ENCODE assay signal across 2 cellular contexts in the genomic region with DNA sequence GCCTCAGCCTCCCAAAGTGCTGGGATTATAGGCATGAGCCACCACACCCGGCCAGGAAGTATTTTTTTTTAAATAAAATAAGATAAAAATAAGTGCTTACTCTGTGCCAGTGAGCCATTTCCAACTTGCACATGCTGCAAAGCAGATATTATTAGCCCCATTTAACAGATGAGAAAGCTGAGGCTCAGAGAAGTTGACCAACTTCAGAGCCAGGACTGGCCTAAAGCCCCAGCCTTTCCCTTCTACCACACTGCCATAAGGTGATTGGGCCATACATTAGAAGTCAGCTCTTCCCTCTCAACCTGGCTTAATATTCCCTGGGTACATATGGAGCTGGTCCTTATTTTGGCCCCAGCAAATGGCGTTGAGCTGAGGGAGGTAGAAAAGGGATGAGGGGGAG.
A peak's percentile ranks its signal among the peaks of the same experiment; 100 is the strongest.
TF ChIP-seq lines count a peak whose summit lies in the region.

No MANE protein-coding gene starts in this region.

TF ChIP-seq in WTC11, 78 proteins besides CTCF, POLR2A, EP300 and RAD21 (continues in another document):
- TF ChIP-seq RORB (CRISPR knock-in tag; IDR thresholded peaks at IDR 0.05) (no peak), NFYB (CRISPR knock-in tag; conservative IDR thresholded peaks at IDR 0.05; ENCODE audit: low read depth) (no peak), ZNF121 (CRISPR knock-in tag; IDR thresholded peaks at IDR 0.05) (no peak), SMAD4 (CRISPR knock-in tag; IDR thresholded peaks at IDR 0.05) (no peak), CREB1 (CRISPR knock-in tag; IDR thresholded peaks at IDR 0.05) (no peak), ZNF281 (CRISPR knock-in tag; IDR thresholded peaks at IDR 0.05) (no peak), ZNF232 (CRISPR knock-in tag; IDR thresholded peaks at IDR 0.05) (no peak), FOXJ3 (CRISPR knock-in tag; IDR thresholded peaks at IDR 0.05; ENCODE audit: borderline replicate concordance) (no peak), CBFB (CRISPR knock-in tag; IDR thresholded peaks at IDR 0.05; ENCODE audit: low read depth) (no peak), GRHL2 (CRISPR knock-in tag; IDR thresholded peaks at IDR 0.05; ENCODE audit: insufficient replicate concordance, severe bottlenecking) (no peak), ZNF425 (CRISPR knock-in tag; conservative IDR thresholded peaks at IDR 0.05) (no peak)
- TF ChIP-seq, protein P1, sequence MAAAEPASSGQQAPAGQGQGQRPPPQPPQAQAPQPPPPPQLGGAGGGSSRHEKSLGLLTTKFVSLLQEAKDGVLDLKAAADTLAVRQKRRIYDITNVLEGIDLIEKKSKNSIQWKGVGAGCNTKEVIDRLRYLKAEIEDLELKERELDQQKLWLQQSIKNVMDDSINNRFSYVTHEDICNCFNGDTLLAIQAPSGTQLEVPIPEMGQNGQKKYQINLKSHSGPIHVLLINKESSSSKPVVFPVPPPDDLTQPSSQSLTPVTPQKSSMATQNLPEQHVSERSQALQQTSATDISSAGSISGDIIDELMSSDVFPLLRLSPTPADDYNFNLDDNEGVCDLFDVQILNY (CRISPR knock-in tag; IDR thresholded peaks at IDR 0.05) = no peak
- TF ChIP-seq, protein P2, sequence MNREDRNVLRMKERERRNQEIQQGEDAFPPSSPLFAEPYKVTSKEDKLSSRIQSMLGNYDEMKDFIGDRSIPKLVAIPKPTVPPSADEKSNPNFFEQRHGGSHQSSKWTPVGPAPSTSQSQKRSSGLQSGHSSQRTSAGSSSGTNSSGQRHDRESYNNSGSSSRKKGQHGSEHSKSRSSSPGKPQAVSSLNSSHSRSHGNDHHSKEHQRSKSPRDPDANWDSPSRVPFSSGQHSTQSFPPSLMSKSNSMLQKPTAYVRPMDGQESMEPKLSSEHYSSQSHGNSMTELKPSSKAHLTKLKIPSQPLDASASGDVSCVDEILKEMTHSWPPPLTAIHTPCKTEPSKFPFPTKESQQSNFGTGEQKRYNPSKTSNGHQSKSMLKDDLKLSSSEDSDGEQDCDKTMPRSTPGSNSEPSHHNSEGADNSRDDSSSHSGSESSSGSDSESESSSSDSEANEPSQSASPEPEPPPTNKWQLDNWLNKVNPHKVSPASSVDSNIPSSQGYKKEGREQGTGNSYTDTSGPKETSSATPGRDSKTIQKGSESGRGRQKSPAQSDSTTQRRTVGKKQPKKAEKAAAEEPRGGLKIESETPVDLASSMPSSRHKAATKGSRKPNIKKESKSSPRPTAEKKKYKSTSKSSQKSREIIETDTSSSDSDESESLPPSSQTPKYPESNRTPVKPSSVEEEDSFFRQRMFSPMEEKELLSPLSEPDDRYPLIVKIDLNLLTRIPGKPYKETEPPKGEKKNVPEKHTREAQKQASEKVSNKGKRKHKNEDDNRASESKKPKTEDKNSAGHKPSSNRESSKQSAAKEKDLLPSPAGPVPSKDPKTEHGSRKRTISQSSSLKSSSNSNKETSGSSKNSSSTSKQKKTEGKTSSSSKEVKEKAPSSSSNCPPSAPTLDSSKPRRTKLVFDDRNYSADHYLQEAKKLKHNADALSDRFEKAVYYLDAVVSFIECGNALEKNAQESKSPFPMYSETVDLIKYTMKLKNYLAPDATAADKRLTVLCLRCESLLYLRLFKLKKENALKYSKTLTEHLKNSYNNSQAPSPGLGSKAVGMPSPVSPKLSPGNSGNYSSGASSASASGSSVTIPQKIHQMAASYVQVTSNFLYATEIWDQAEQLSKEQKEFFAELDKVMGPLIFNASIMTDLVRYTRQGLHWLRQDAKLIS (CRISPR knock-in tag; IDR thresholded peaks at IDR 0.05; ENCODE audit: borderline replicate concordance) = no peak
- TF ChIP-seq, protein P3, sequence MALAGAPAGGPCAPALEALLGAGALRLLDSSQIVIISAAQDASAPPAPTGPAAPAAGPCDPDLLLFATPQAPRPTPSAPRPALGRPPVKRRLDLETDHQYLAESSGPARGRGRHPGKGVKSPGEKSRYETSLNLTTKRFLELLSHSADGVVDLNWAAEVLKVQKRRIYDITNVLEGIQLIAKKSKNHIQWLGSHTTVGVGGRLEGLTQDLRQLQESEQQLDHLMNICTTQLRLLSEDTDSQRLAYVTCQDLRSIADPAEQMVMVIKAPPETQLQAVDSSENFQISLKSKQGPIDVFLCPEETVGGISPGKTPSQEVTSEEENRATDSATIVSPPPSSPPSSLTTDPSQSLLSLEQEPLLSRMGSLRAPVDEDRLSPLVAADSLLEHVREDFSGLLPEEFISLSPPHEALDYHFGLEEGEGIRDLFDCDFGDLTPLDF (CRISPR knock-in tag; IDR thresholded peaks at IDR 0.05) = no peak

TF ChIP-seq in K562, 482 proteins besides CTCF, POLR2A, EP300 and RAD21:
- TF ChIP-seq ZNF174 (CRISPR knock-in tag; IDR thresholded peaks at IDR 0.05) (no peak), SPI1 (IDR thresholded peaks at IDR 0.05; ENCODE audit: borderline replicate concordance, low read depth, low read length) (no peak), CSDE1 (IDR thresholded peaks at IDR 0.05) (no peak), CBFB (CRISPR knock-in tag; IDR thresholded peaks at IDR 0.05) (no peak), SIN3A (IDR thresholded peaks at IDR 0.05; ENCODE audit: borderline replicate concordance in 2 of 2, control insufficient read depth in 1 of 2, low read depth in 2 of 2, low read length in 2 of 2) (no peak), KDM1A (IDR thresholded peaks at IDR 0.05) (0 out of 4 replicates have a peak, but pooled peaks of 1 of the 2 experiments have one; percentile 24), RBM25 (IDR thresholded peaks at IDR 0.05; ENCODE audit: low read depth, low read length, severe bottlenecking) (peak; percentile 51), DNMT1 (IDR thresholded peaks at IDR 0.05) (no peak), ZNF324 (CRISPR knock-in tag; IDR thresholded peaks at IDR 0.05) (no peak), JUN (IDR thresholded peaks at IDR 0.05; ENCODE audit: borderline replicate concordance, low read depth, low read length) (no peak), JUN (CRISPR knock-in tag; IDR thresholded peaks at IDR 0.05; ENCODE audit: borderline replicate concordance) (no peak), ZNF140 (CRISPR knock-in tag; IDR thresholded peaks at IDR 0.05) (no peak)
TF ChIP-seq in K562: peak in this region for 2.
